In genomic region chr1:37999434-38000232, GRCh38 we compare ENCODE assay signal across 9 cellular contexts. TPM values are rescaled to one million over a fixed set of nuclear protein-coding genes. Genes with fewer than 3 reads are reported as not detected.
A peak's percentile ranks its signal among the peaks of the same experiment; 100 is the strongest.
DNase-seq lines count a peak whose midpoint lies in the region; ATAC-seq and TF ChIP-seq lines count a peak whose summit lies in the region.
"Had no signal": no experiment of that assay in that cellular context is flagged by ENCODE, and none has a peak within 500 bp of the region (broad histone marks: within the 10 kb centered on the region; RNA-seq: fewer than 3 reads in every experiment).

No MANE protein-coding gene starts in this region.

- intact Hi-C loops in cardiac septum (cut with DNase I), result no loop called here

- H3K4me3 ChIP-seq in retinal pigment epithelial cell (ENCODE audit: low read length), result no peak overlapping the region

- peak overlapping the region; percentile 90 for H3K27ac Mint-ChIP-seq in activated CD4-positive, alpha-beta T cell treated with anti-CD3 and anti-CD28 coated beads, Interleukin-2, amount 10 ng/mL, durations not matched to agents 7 days and 5 days
- H3K27ac Mint-ChIP-seq in activated CD8-positive, alpha-beta T cell treated with anti-CD3 and anti-CD28 coated beads, Interleukin-2, amount 10 ng/mL, durations not matched to agents 7 days and 5 days, result peak overlapping the region; percentile 80

- H3K27me3 Mint-ChIP-seq in activated CD4-positive, alpha-beta T cell treated with anti-CD3 and anti-CD28 coated beads, Interleukin-2, amount 10 ng/mL, durations not matched to agents 7 days and 5 days, result no peaks in the 10 kb centered on the region
- H3K27me3 Mint-ChIP-seq in activated CD8-positive, alpha-beta T cell treated with anti-CD3 and anti-CD28 coated beads, Interleukin-2, amount 10 ng/mL, durations not matched to agents 7 days and 5 days (ENCODE audit: low read depth), result no peaks in the 10 kb centered on the region

- TF ChIP-seq CTCF in retinal pigment epithelial cell (conservative IDR thresholded peaks at IDR 0.05; ENCODE audit: low read depth, low read length), result no peak

- DNase-seq in activated CD4-positive, alpha-beta T cell treated with anti-CD3 and anti-CD28 coated beads, Interleukin-2, amount 10 ng/mL, durations not matched to agents 7 days and 5 days, result no peak
- DNase-seq in activated CD4-positive, alpha-beta T cell treated with anti-CD3 and anti-CD28 coated beads for 48 hours, result no peak
- DNase-seq in activated CD8-positive, alpha-beta T cell treated with anti-CD3 and anti-CD28 coated beads, Interleukin-2, amount 10 ng/mL, durations not matched to agents 7 days and 5 days, result no peak
- DNase-seq in cardiac septum (ENCODE audit: low spot score) (peak; percentile 84), retinal pigment epithelial cell (ENCODE audit: low read depth) (peak; percentile 40), DMS153 treated with DMSO at 0.1 percent for 48 hours (lab: John Stamatoyannopoulos, UW; ENCODE audit: unreplicated experiment) (no peak)
- DNase-seq in stimulated activated CD4-positive, alpha-beta T cell treated with anti-CD3 and anti-CD28 coated beads, Interleukin-2, amount 100 ng/mL, for 48 hours, result no peak
- DNase-seq: DND-41 had no signal

- no peak for ATAC-seq in activated CD8-positive, alpha-beta T cell treated with anti-CD3 and anti-CD28 coated beads, Interleukin-2, amount 10 ng/mL, durations not matched to agents 7 days and 5 days
- no peak for ATAC-seq in GM21529 (IDR thresholded peaks at IDR 0.05; ENCODE audit: unreplicated experiment)

- CTCF ChIA-PET in activated CD4-positive, alpha-beta T cell treated with anti-CD3 and anti-CD28 coated beads, Interleukin-2, amount 10 ng/mL, durations not matched to agents 7 days and 5 days (lab: Charles Lee), result interaction anchor here (1.1 to 4.3 kb wide), 5 partner anchors 9 to 855 kb away, joined by 3 to 18 read pairs (median 6); partner anchors contain the start of gene SF3A3
- CTCF ChIA-PET in activated CD8-positive, alpha-beta T cell treated with anti-CD3 and anti-CD28 coated beads, Interleukin-2, amount 10 ng/mL, durations not matched to agents 7 days and 5 days (lab: Charles Lee), result interaction anchor here (1.4 to 3.5 kb wide), 4 partner anchors 8 to 11 kb away, joined by 3 to 15 read pairs (median 11); partner anchors contain the start of gene SF3A3

- H3K36me3 Mint-ChIP-seq in activated CD4-positive, alpha-beta T cell treated with anti-CD3 and anti-CD28 coated beads, Interleukin-2, amount 10 ng/mL, durations not matched to agents 7 days and 5 days (ENCODE audit: low read depth), result peaks cover 10% of the 10 kb centered on the region
- H3K36me3 Mint-ChIP-seq in activated CD8-positive, alpha-beta T cell treated with anti-CD3 and anti-CD28 coated beads, Interleukin-2, amount 10 ng/mL, durations not matched to agents 7 days and 5 days (ENCODE audit: low read depth), result peaks cover 26% of the 10 kb centered on the region

- H3K4me1 Mint-ChIP-seq in activated CD4-positive, alpha-beta T cell treated with anti-CD3 and anti-CD28 coated beads, Interleukin-2, amount 10 ng/mL, durations not matched to agents 7 days and 5 days, result peaks cover 58% of the 10 kb centered on the region
- H3K4me1 Mint-ChIP-seq in activated CD8-positive, alpha-beta T cell treated with anti-CD3 and anti-CD28 coated beads, Interleukin-2, amount 10 ng/mL, durations not matched to agents 7 days and 5 days (ENCODE audit: low read depth), result peaks cover 72% of the 10 kb centered on the region

- POLR2A ChIA-PET in activated CD4-positive, alpha-beta T cell treated with anti-CD3 and anti-CD28 coated beads, Interleukin-2, amount 10 ng/mL, durations not matched to agents 7 days and 5 days (lab: Charles Lee), result no interaction called here
- POLR2A ChIA-PET in activated CD8-positive, alpha-beta T cell treated with anti-CD3 and anti-CD28 coated beads, Interleukin-2, amount 10 ng/mL, durations not matched to agents 7 days and 5 days (lab: Charles Lee), result interaction anchor here (1.0 to 2.3 kb wide), 2 partner anchors 9 to 12 kb away, joined by 4 to 9 read pairs; no protein-coding TSS in a partner anchor

- no peaks in the 10 kb centered on the region for H3K9me3 Mint-ChIP-seq in activated CD4-positive, alpha-beta T cell treated with anti-CD3 and anti-CD28 coated beads, Interleukin-2, amount 10 ng/mL, durations not matched to agents 7 days and 5 days
- H3K9me3 Mint-ChIP-seq in activated CD8-positive, alpha-beta T cell treated with anti-CD3 and anti-CD28 coated beads, Interleukin-2, amount 10 ng/mL, durations not matched to agents 7 days and 5 days (ENCODE audit: insufficient read depth), result no peaks in the 10 kb centered on the region

- peak overlapping the region; percentile 30 for H3K4me3 Mint-ChIP-seq in activated CD4-positive, alpha-beta T cell treated with anti-CD3 and anti-CD28 coated beads, Interleukin-2, amount 10 ng/mL, durations not matched to agents 7 days and 5 days
- H3K4me3 Mint-ChIP-seq in activated CD8-positive, alpha-beta T cell treated with anti-CD3 and anti-CD28 coated beads, Interleukin-2, amount 10 ng/mL, durations not matched to agents 7 days and 5 days, result peak overlapping the region; percentile 1

RNA-seq across cellular contexts. Expression of gene FHL3, which starts 5.7 kb away (rescaled TPM):
- 1 to 10 TPM; 9.8 to 9.9 TPM for total RNA-seq in activated CD4-positive, alpha-beta T cell treated with anti-CD3 and anti-CD28 coated beads, Interleukin-2, amount 10 ng/mL, durations not matched to agents 7 days and 5 days
- total RNA-seq in activated CD8-positive, alpha-beta T cell treated with anti-CD3 and anti-CD28 coated beads, Interleukin-2, amount 10 ng/mL, durations not matched to agents 7 days and 5 days, result 10 to 100 TPM; 12.4 to 13.5 TPM
- 9.8 TPM for total RNA-seq in cardiac septum

RNA-seq across cellular contexts. Expression of gene SF3A3, which starts 9.8 kb away (rescaled TPM):
- 100 to 1,000 TPM in 1 of 2 experiments, 10 to 100 TPM in 1; 80.9 to 110 TPM for total RNA-seq in activated CD4-positive, alpha-beta T cell treated with anti-CD3 and anti-CD28 coated beads, Interleukin-2, amount 10 ng/mL, durations not matched to agents 7 days and 5 days
- 10 to 100 TPM; 86.3 to 98.0 TPM for total RNA-seq in activated CD8-positive, alpha-beta T cell treated with anti-CD3 and anti-CD28 coated beads, Interleukin-2, amount 10 ng/mL, durations not matched to agents 7 days and 5 days
- total RNA-seq in cardiac septum, result 30.9 TPM

RNA-seq across cellular contexts. Expression of gene UTP11, which starts 12.9 kb away (rescaled TPM):
- total RNA-seq in activated CD4-positive, alpha-beta T cell treated with anti-CD3 and anti-CD28 coated beads, Interleukin-2, amount 10 ng/mL, durations not matched to agents 7 days and 5 days, result 10 to 100 TPM; 33.0 to 34.8 TPM
- total RNA-seq in activated CD8-positive, alpha-beta T cell treated with anti-CD3 and anti-CD28 coated beads, Interleukin-2, amount 10 ng/mL, durations not matched to agents 7 days and 5 days, result 10 to 100 TPM; 39.0 to 39.5 TPM
- 29.8 TPM for total RNA-seq in cardiac septum

RNA-seq across cellular contexts. Expression of gene POU3F1, which starts 47.0 kb away (rescaled TPM):
- not detected for total RNA-seq in activated CD4-positive, alpha-beta T cell treated with anti-CD3 and anti-CD28 coated beads, Interleukin-2, amount 10 ng/mL, durations not matched to agents 7 days and 5 days
- total RNA-seq in activated CD8-positive, alpha-beta T cell treated with anti-CD3 and anti-CD28 coated beads, Interleukin-2, amount 10 ng/mL, durations not matched to agents 7 days and 5 days, result not detected
- total RNA-seq in cardiac septum, result not detected

RNA-seq across cellular contexts. Expression of gene INPP5B, which starts 52.8 kb away (rescaled TPM):
- 10 to 100 TPM; 31.5 to 33.8 TPM for total RNA-seq in activated CD4-positive, alpha-beta T cell treated with anti-CD3 and anti-CD28 coated beads, Interleukin-2, amount 10 ng/mL, durations not matched to agents 7 days and 5 days
- 10 to 100 TPM; 40.2 to 41.1 TPM for total RNA-seq in activated CD8-positive, alpha-beta T cell treated with anti-CD3 and anti-CD28 coated beads, Interleukin-2, amount 10 ng/mL, durations not matched to agents 7 days and 5 days
- total RNA-seq in cardiac septum, result 13.7 TPM

Comparison
In these comparisons a context has a peak if more than half of its experiments do, and no peak if none do; other contexts are left out.
1. DNase-seq: peak in cardiac septum (single experiment) and retinal pigment epithelial cell (single experiment); none in activated CD4-positive, alpha-beta T cell treated with anti-CD3 and anti-CD28 coated beads, Interleukin-2, amount 10 ng/mL, durations not matched to agents 7 days and 5 days (single experiment), activated CD4-positive, alpha-beta T cell treated with anti-CD3 and anti-CD28 coated beads for 48 hours (single experiment), activated CD8-positive, alpha-beta T cell treated with anti-CD3 and anti-CD28 coated beads, Interleukin-2, amount 10 ng/mL, durations not matched to agents 7 days and 5 days (single experiment), DMS153 treated with DMSO at 0.1 percent for 48 hours (single experiment) and stimulated activated CD4-positive, alpha-beta T cell treated with anti-CD3 and anti-CD28 coated beads, Interleukin-2, amount 100 ng/mL, for 48 hours (0 of 2).